Comparison of ENCODE assay signal across 10 cellular contexts in the genomic region with DNA sequence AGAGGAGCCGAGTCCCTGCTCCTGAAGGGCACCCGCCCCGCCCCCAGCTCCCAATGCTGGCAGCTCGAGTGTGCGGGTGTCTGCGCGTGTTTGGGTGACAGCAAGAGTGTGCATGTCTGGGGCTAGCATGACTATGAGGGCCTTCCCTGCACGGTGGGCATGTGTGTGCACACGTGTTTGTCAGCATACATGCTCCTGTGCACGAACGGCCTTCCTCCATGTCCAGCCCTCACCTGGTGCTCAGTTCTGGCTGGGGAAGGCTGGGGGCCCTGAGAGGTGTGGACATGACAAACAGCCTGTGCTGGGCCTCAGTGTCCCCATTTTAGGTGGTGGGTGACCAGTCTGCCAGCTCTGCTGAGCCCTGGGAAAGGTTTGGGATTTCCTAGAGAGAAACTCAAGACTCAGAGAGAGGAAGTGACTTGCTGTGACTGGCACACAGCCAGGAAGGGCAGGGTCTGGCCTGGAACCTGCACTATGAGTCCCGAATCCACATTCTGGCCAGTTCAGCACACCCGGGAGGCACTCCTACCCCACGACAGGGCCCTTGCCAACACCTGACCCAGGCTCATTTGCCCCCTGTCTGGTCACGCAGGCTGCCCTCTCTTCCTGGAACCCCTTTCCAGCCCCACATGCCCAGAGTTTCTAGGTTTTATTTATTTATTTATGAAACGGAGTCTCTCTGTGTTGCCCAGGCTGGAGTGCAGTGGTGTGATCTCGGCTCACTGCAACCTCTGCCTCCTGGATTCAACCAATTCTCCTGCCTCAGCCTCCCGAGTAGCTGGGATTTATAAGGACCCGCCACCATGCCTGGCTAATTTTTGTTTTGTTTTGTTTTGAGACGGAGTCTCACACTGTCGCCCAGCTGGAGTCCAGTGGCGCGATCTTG. TPM values are rescaled to one million over a fixed set of nuclear protein-coding genes. Genes with fewer than 3 reads are reported as not detected.
DNase-seq lines count a peak whose midpoint lies in the region; ATAC-seq, FAIRE-seq and TF ChIP-seq lines count a peak whose summit lies in the region.
"Had no signal": no experiment of that assay in that cellular context is flagged by ENCODE, and none has a peak within 500 bp of the region (broad histone marks: within the 10 kb centered on the region; RNA-seq: fewer than 3 reads in every experiment).

No MANE protein-coding gene starts in this region.

- TF ChIP-seq EP300 in K562 (IDR thresholded peaks at IDR 0.05; ENCODE audit: low read length) = no peak

- H3K9me3 ChIP-seq in K562 (replicated peaks; ENCODE audit: control insufficient read depth, insufficient read depth, low read depth, low read length) = no peaks in the 10 kb centered on the region

- H3K27me3 Mint-ChIP-seq in activated CD4-positive, alpha-beta T cell treated with anti-CD3 and anti-CD28 coated beads for 36 hours = peaks cover 28% of the 10 kb centered on the region
- peaks cover 77% of the 10 kb centered on the region for H3K27me3 Mint-ChIP-seq in neural crest cell (ENCODE audit: low read depth)

- CTCF ChIA-PET in activated CD4-positive, alpha-beta T cell treated with anti-CD3 and anti-CD28 coated beads for 36 hours (lab: Charles Lee) = no interaction called here
- CTCF ChIA-PET in K562 (lab: Yijun Ruan, JAX; ENCODE audit: low intra/inter-chr PET ratio) = no interaction called here

- TF ChIP-seq RAD21 in K562 (CRISPR knock-in tag; conservative IDR thresholded peaks at IDR 0.05 in 1 of 2, IDR thresholded peaks at IDR 0.05 in 1 of 2) = no peak

- no peaks in the 10 kb centered on the region for H3K36me3 Mint-ChIP-seq in activated CD4-positive, alpha-beta T cell treated with anti-CD3 and anti-CD28 coated beads for 36 hours (ENCODE audit: low read depth)
- H3K36me3 Mint-ChIP-seq in neural crest cell (ENCODE audit: low read depth) = no peaks in the 10 kb centered on the region

- TF ChIP-seq CTCF in K562 (IDR thresholded peaks at IDR 0.05 in 2 of 3, conservative IDR thresholded peaks at IDR 0.05 in 1 of 3; ENCODE audit: insufficient read depth in 2 of 3, low read depth in 1 of 3, low read length in 3 of 3) (no peak), neural crest cell (conservative IDR thresholded peaks at IDR 0.05) (no peak)

- H3K27ac ChIP-seq in K562 (ENCODE audit: extremely low read depth, low read depth, low read length) = no peak overlapping the region

- H2AFZ ChIP-seq in K562 (ENCODE audit: low read depth, low read length) = no peak overlapping the region

- no peaks in the 10 kb centered on the region for H3K9me1 ChIP-seq in K562 (ENCODE audit: control insufficient read depth, insufficient read depth, low read length)

- 0 out of 5 replicates have a peak, but pooled peaks cover 0 to 4% of the 10 kb centered on the region in 2 experiments for H3K27me3 ChIP-seq in K562 (ENCODE audit: control insufficient read depth in 2 of 2, insufficient read depth in 2 of 2, low read length in 2 of 2)

- TF ChIP-seq POLR2A in K562 (conservative IDR thresholded peaks at IDR 0.05) = no peak

- 51% methylated on average over 10 of the region's 23 CpGs for WGBS in K562 (ENCODE audit: insufficient coverage, low coverage, missing lambda C conversion rate)

- H3K79me2 ChIP-seq in K562 (ENCODE audit: control insufficient read depth, insufficient read depth, low read length) = no peaks in the 10 kb centered on the region

- peaks cover 18% of the 10 kb centered on the region for H3K4me1 Mint-ChIP-seq in activated CD4-positive, alpha-beta T cell treated with anti-CD3 and anti-CD28 coated beads for 36 hours
- peaks cover 3% of the 10 kb centered on the region for H3K4me1 Mint-ChIP-seq in neural crest cell

- H3K36me3 ChIP-seq in K562 (ENCODE audit: control insufficient read depth, insufficient read depth, low read length) = no peaks in the 10 kb centered on the region

- H3K9me3 Mint-ChIP-seq in activated CD4-positive, alpha-beta T cell treated with anti-CD3 and anti-CD28 coated beads for 36 hours (ENCODE audit: low read depth) = no peaks in the 10 kb centered on the region
- H3K9me3 Mint-ChIP-seq in neural crest cell = no peaks in the 10 kb centered on the region

- peaks cover 6 to 48% of the 10 kb centered on the region in 2 experiments; a peak in 3 of 5 replicates for H3K4me1 ChIP-seq in K562 (replicated peaks in 1 of 2; ENCODE audit: control insufficient read depth in 2 of 2, insufficient read depth in 2 of 2, low read length in 2 of 2)

- H3K9ac ChIP-seq in K562 (ENCODE audit: insufficient read depth in 1 of 2, low read depth in 2 of 2, low read length in 2 of 2) = peak overlapping the region in 1 of 2 experiments; percentile 74; a peak in 2 of 4 replicates

- DNase-seq in activated CD4-positive, alpha-beta T cell treated with anti-CD3 and anti-CD28 coated beads for 36 hours = peak; percentile 57
- no peak for DNase-seq in activated CD4-positive, alpha-beta T cell treated with anti-CD3 and anti-CD28 coated beads for 48 hours
- DNase-seq in MV-4-11 (lab: John Stamatoyannopoulos, UW) (peak; percentile 71), K562 (ENCODE audit: extremely low read depth in 1 of 4, low spot score in 3 of 4) (peak in 1 of 4 experiments; percentile 42), neural crest cell (ENCODE audit: low read depth, low spot score) (no peak), GM19240 (ENCODE audit: insufficient read length, low spot score) (no peak)

- in situ Hi-C loops in K562 (cut with MboI) = no loop called here

- no TSS peak for BruUV-seq in K562 (replicated peaks; lab: Mats Ljungman, UMichigan)

- POLR2A ChIA-PET in activated CD4-positive, alpha-beta T cell treated with anti-CD3 and anti-CD28 coated beads for 36 hours (lab: Charles Lee) = no interaction called here
- POLR2A ChIA-PET in K562 (lab: Yijun Ruan, JAX) = interaction anchor here (0.5 kb wide), 1 partner anchor 696 kb away, joined by 3 read pairs; the partner anchor contains the start of gene POLDIP3

- H3K4me2 ChIP-seq in K562 (ENCODE audit: insufficient read depth, low read length) = no peak overlapping the region

- no peak for FAIRE-seq in K562 (lab: Jason Lieb, UNC)
- FAIRE-seq: islet of Langerhans, TTC549 had no signal

- H3K27ac Mint-ChIP-seq in activated CD4-positive, alpha-beta T cell treated with anti-CD3 and anti-CD28 coated beads for 36 hours = peak overlapping the region; percentile 37
- H3K27ac Mint-ChIP-seq in neural crest cell (ENCODE audit: unreplicated experiment) = no peak overlapping the region

- intact Hi-C loops in activated CD4-positive, alpha-beta T cell treated with anti-CD3 and anti-CD28 coated beads for 36 hours (cut with DNase I, micrococcal nuclease) = no loop called here
- intact Hi-C loops in K562 (cut with micrococcal nuclease) = no loop called here

- peaks cover 3% of the 10 kb centered on the region; the same call in 1 of the 2 replicates for H4K20me1 ChIP-seq in K562 (replicated peaks; ENCODE audit: control insufficient read depth, insufficient read depth, low read length)

- H3K4me3 Mint-ChIP-seq in activated CD4-positive, alpha-beta T cell treated with anti-CD3 and anti-CD28 coated beads for 36 hours = peak overlapping the region; percentile 38
- H3K4me3 Mint-ChIP-seq in neural crest cell = peak overlapping the region; percentile 72

- no peak for ATAC-seq in activated CD4-positive, alpha-beta T cell treated with anti-CD3 and anti-CD28 coated beads for 36 hours
- ATAC-seq in K562 (no peak), HG03039 (IDR thresholded peaks at IDR 0.05; ENCODE audit: unreplicated experiment) (no peak), HG03354 (IDR thresholded peaks at IDR 0.05; ENCODE audit: poor library complexity, severe bottlenecking, unreplicated experiment) (no peak)

- H3K4me3 ChIP-seq in K562 = no peak overlapping the region

RNA-seq across cellular contexts. Expression of gene SHISA8, which starts 3.3 kb away (rescaled TPM):
- 1 to 10 TPM; 1.4 to 1.9 TPM for total RNA-seq in activated CD4-positive, alpha-beta T cell treated with anti-CD3 and anti-CD28 coated beads for 36 hours
- 0.70 and 1.5 TPM in 2 replicates for total RNA-seq in K562 (2011; cell fraction: chromatin; rRNA removed; ENCODE audit: low replicate concordance)
- 2.4 and 5.5 TPM in 2 replicates for total RNA-seq in K562 (2011; cell fraction: nucleolus; rRNA removed)
- total RNA-seq in K562 (2011; cell fraction: nucleoplasm; rRNA removed) = 1.5 and 2.1 TPM in 2 replicates
- total RNA-seq in K562 (2014; rRNA removed) (1.1 and 1.4 TPM in 2 replicates), K562 (2014; rRNA removed; fragmentation: Illumina TruSeq; extraction: Trizol) (not detected in 2 replicates), K562 (2015; rRNA removed; fragmentation: Illumina TruSeq; extraction: Trizol) (not detected in 2 replicates), K562 (2021) (2.2 TPM in 2 replicates), neural crest cell (0.19 TPM in 1 of 2 replicates, not detected in the other)
- polyA plus RNA-seq in K562 (2011; rRNA removed) (0.08 and 0.15 TPM in 2 replicates), K562 (2014; fragmentation: Illumina TruSeq; extraction: Trizol) (not detected in 2 replicates), K562 (2014; fragmentation: Nextera tagmentation; extraction: Ambion mirVana) (under 1 TPM in 1 of 2 experiments, not detected in 1; 0.07 TPM), K562 (2014; rRNA removed) (0.50 and 3.3 TPM in 2 replicates)
- 0.09 and 1.8 TPM in 2 replicates for polyA plus RNA-seq in K562 (2011; cell fraction: cytosol; rRNA removed)
- 2.7 and 8.7 TPM in 2 replicates for polyA plus RNA-seq in K562 (2011; cell fraction: nucleus; rRNA removed)
- polyA plus RNA-seq in K562 (2012) = 0.19 and 0.40 TPM in 2 replicates
- not detected in 2 replicates for polyA minus RNA-seq in K562 (2011; rRNA and poly(A)+ RNA removed)
- not detected in 2 replicates for polyA minus RNA-seq in K562 (2011; cell fraction: cytosol; rRNA and poly(A)+ RNA removed)
- 0.94 TPM in 1 of 2 replicates, not detected in the other for polyA minus RNA-seq in K562 (2011; cell fraction: nucleus; rRNA and poly(A)+ RNA removed)

RNA-seq across cellular contexts. Expression of gene TNFRSF13C, which starts 8.5 kb away (rescaled TPM):
- total RNA-seq in activated CD4-positive, alpha-beta T cell treated with anti-CD3 and anti-CD28 coated beads for 36 hours = 1 to 10 TPM; 2.2 to 3.0 TPM
- total RNA-seq in K562 (2011; cell fraction: chromatin; rRNA removed; ENCODE audit: low replicate concordance) = 5.1 and 11.0 TPM in 2 replicates
- total RNA-seq in K562 (2011; cell fraction: nucleolus; rRNA removed) = 5.2 and 5.8 TPM in 2 replicates
- total RNA-seq in K562 (2011; cell fraction: nucleoplasm; rRNA removed) = 6.7 and 7.9 TPM in 2 replicates
- 0.50 and 0.69 TPM in 2 replicates for total RNA-seq in K562 (2014; rRNA removed)
- 0.44 and 0.48 TPM in 2 replicates for total RNA-seq in K562 (2014; rRNA removed; fragmentation: Illumina TruSeq; extraction: Trizol)
- total RNA-seq in K562 (2015; rRNA removed; fragmentation: Illumina TruSeq; extraction: Trizol) = 0.30 and 0.47 TPM in 2 replicates
- 1.5 and 1.9 TPM in 2 replicates for total RNA-seq in K562 (2021)
- polyA plus RNA-seq in K562 (2011; rRNA removed) = 0.53 and 1.3 TPM in 2 replicates
- 0.79 and 0.86 TPM in 2 replicates for polyA plus RNA-seq in K562 (2011; cell fraction: cytosol; rRNA removed)
- polyA plus RNA-seq in K562 (2011; cell fraction: nucleus; rRNA removed) = 4.2 and 4.7 TPM in 2 replicates
- polyA plus RNA-seq in K562 (2012) = 0.68 and 1.4 TPM in 2 replicates
- polyA plus RNA-seq in K562 (2014; fragmentation: Illumina TruSeq; extraction: Trizol) = 0.59 and 0.66 TPM in 2 replicates
- under 1 TPM; 0.08 to 0.13 TPM for polyA plus RNA-seq in K562 (2014; fragmentation: Nextera tagmentation; extraction: Ambion mirVana)
- 1.1 and 1.3 TPM in 2 replicates for polyA plus RNA-seq in K562 (2014; rRNA removed)
- 0.53 and 0.60 TPM in 2 replicates for polyA minus RNA-seq in K562 (2011; rRNA and poly(A)+ RNA removed)
- 0.57 and 0.91 TPM in 2 replicates for polyA minus RNA-seq in K562 (2011; cell fraction: cytosol; rRNA and poly(A)+ RNA removed)
- polyA minus RNA-seq in K562 (2011; cell fraction: nucleus; rRNA and poly(A)+ RNA removed) = 0.40 and 1.00 TPM in 2 replicates
- 4.0 and 4.4 TPM in 2 replicates for total RNA-seq in neural crest cell

RNA-seq across cellular contexts. Expression of gene CENPM, which starts 28.8 kb away (rescaled TPM):
- total RNA-seq in activated CD4-positive, alpha-beta T cell treated with anti-CD3 and anti-CD28 coated beads for 36 hours = 10 to 100 TPM; 65.2 to 82.1 TPM
- 59.7 and 128 TPM in 2 replicates for total RNA-seq in K562 (2011; cell fraction: chromatin; rRNA removed; ENCODE audit: low replicate concordance)
- 89.4 and 117 TPM in 2 replicates for total RNA-seq in K562 (2011; cell fraction: nucleolus; rRNA removed)
- 68.9 and 92.5 TPM in 2 replicates for total RNA-seq in K562 (2011; cell fraction: nucleoplasm; rRNA removed)
- 67.7 and 77.1 TPM in 2 replicates for total RNA-seq in K562 (2014; rRNA removed)
- total RNA-seq in K562 (2014; rRNA removed; fragmentation: Illumina TruSeq; extraction: Trizol) = 9.9 and 11.3 TPM in 2 replicates
- total RNA-seq in K562 (2015; rRNA removed; fragmentation: Illumina TruSeq; extraction: Trizol) = 32.3 and 33.8 TPM in 2 replicates
- 36.2 and 37.4 TPM in 2 replicates for total RNA-seq in K562 (2021)
- 18.8 and 25.3 TPM in 2 replicates for polyA plus RNA-seq in K562 (2011; rRNA removed)
- 25.2 and 56.0 TPM in 2 replicates for polyA plus RNA-seq in K562 (2011; cell fraction: cytosol; rRNA removed)
- 59.7 and 86.8 TPM in 2 replicates for polyA plus RNA-seq in K562 (2011; cell fraction: nucleus; rRNA removed)
- polyA plus RNA-seq in K562 (2012) = 43.0 and 48.0 TPM in 2 replicates
- polyA plus RNA-seq in K562 (2014; fragmentation: Illumina TruSeq; extraction: Trizol) = 23.6 and 41.3 TPM in 2 replicates
- polyA plus RNA-seq in K562 (2014; fragmentation: Nextera tagmentation; extraction: Ambion mirVana) = 10 to 100 TPM; 19.3 to 36.7 TPM
- polyA plus RNA-seq in K562 (2014; rRNA removed) = 49.6 and 53.0 TPM in 2 replicates
- 16.4 and 23.1 TPM in 2 replicates for polyA minus RNA-seq in K562 (2011; rRNA and poly(A)+ RNA removed)
- 13.0 and 23.0 TPM in 2 replicates for polyA minus RNA-seq in K562 (2011; cell fraction: cytosol; rRNA and poly(A)+ RNA removed)
- 37.2 and 46.0 TPM in 2 replicates for polyA minus RNA-seq in K562 (2011; cell fraction: nucleus; rRNA and poly(A)+ RNA removed)
- 47.3 and 48.9 TPM in 2 replicates for total RNA-seq in neural crest cell

RNA-seq across cellular contexts. Expression of gene SEPTIN3, which starts 51.1 kb away (rescaled TPM):
- 1 to 10 TPM; 1.8 to 2.2 TPM for total RNA-seq in activated CD4-positive, alpha-beta T cell treated with anti-CD3 and anti-CD28 coated beads for 36 hours
- not detected in 2 replicates for total RNA-seq in K562 (2011; cell fraction: chromatin; rRNA removed; ENCODE audit: low replicate concordance)
- not detected in 2 replicates for total RNA-seq in K562 (2011; cell fraction: nucleolus; rRNA removed)
- total RNA-seq in K562 (2011; cell fraction: nucleoplasm; rRNA removed) = not detected in 2 replicates
- not detected in 2 replicates for total RNA-seq in K562 (2014; rRNA removed)
- total RNA-seq in K562 (2014; rRNA removed; fragmentation: Illumina TruSeq; extraction: Trizol) = not detected in 2 replicates
- total RNA-seq in K562 (2015; rRNA removed; fragmentation: Illumina TruSeq; extraction: Trizol) = not detected in 2 replicates
- not detected in 2 replicates for total RNA-seq in K562 (2021)
- 0.06 and 0.08 TPM in 2 replicates for polyA plus RNA-seq in K562 (2011; rRNA removed)
- polyA plus RNA-seq in K562 (2011; cell fraction: cytosol; rRNA removed) = 0.01 TPM in 1 of 2 replicates, not detected in the other
- 0.03 and 0.10 TPM in 2 replicates for polyA plus RNA-seq in K562 (2011; cell fraction: nucleus; rRNA removed)
- polyA plus RNA-seq in K562 (2012) = 0.01 and 0.04 TPM in 2 replicates
- polyA plus RNA-seq in K562 (2014; fragmentation: Illumina TruSeq; extraction: Trizol) = not detected in 2 replicates
- polyA plus RNA-seq in K562 (2014; fragmentation: Nextera tagmentation; extraction: Ambion mirVana) = not detected
- not detected in 2 replicates for polyA plus RNA-seq in K562 (2014; rRNA removed)
- 0.06 TPM in 1 of 2 replicates, not detected in the other for polyA minus RNA-seq in K562 (2011; rRNA and poly(A)+ RNA removed)
- polyA minus RNA-seq in K562 (2011; cell fraction: cytosol; rRNA and poly(A)+ RNA removed) = not detected in 2 replicates
- not detected in 2 replicates for polyA minus RNA-seq in K562 (2011; cell fraction: nucleus; rRNA and poly(A)+ RNA removed)
- total RNA-seq in neural crest cell = 71.5 and 75.0 TPM in 2 replicates

Comparison
In these comparisons a context has a peak if more than half of its experiments do, and no peak if none do; other contexts are left out.
1. DNase-seq: peak in activated CD4-positive, alpha-beta T cell treated with anti-CD3 and anti-CD28 coated beads for 36 hours (single experiment) and MV-4-11 (single experiment); none in activated CD4-positive, alpha-beta T cell treated with anti-CD3 and anti-CD28 coated beads for 48 hours (single experiment), neural crest cell (single experiment) and GM19240 (single experiment).